11 cellular contexts compared by ENCODE assay signal in genomic region chr6:161226005-161226964, GRCh38. TPM values are rescaled to one million over a fixed set of nuclear protein-coding genes. Genes with fewer than 3 reads are reported as not detected.
DNase-seq lines count a peak whose midpoint lies in the region; ATAC-seq and TF ChIP-seq lines count a peak whose summit lies in the region.
"Had no signal": no experiment of that assay in that cellular context is flagged by ENCODE, and none has a peak within 500 bp of the region (broad histone marks: within the 10 kb centered on the region; RNA-seq: fewer than 3 reads in every experiment).

No MANE protein-coding gene starts in this region.

- peaks cover 38% of the 10 kb centered on the region for H3K36me3 Mint-ChIP-seq in neural crest cell (ENCODE audit: low read depth)

- no peak overlapping the region for H3K4me3 ChIP-seq in tibial nerve
- H3K4me3 ChIP-seq: sigmoid colon had no signal

- H3K4me3 Mint-ChIP-seq in neural crest cell, result no peak overlapping the region

- peaks cover 5% of the 10 kb centered on the region for H3K9me3 Mint-ChIP-seq in neural crest cell

- H3K27me3 Mint-ChIP-seq in neural crest cell (ENCODE audit: low read depth), result no peaks in the 10 kb centered on the region

- DNase-seq in activated gamma-delta T cell treated with anti-CD3 and anti-CD28 coated beads, Interleukin-2, amount 50 U/mL, for 16 hours (ENCODE audit: low read depth), result peak; percentile 11
- DNase-seq in neural crest cell (ENCODE audit: low read depth, low spot score) (no peak), cerebellum (ENCODE audit: low spot score) (no peak), tibial nerve (ENCODE audit: low spot score in 2 of 2) (no peak), NCI-H2029 treated with DMSO at 0.1 percent for 48 hours (lab: John Stamatoyannopoulos, UW) (no peak), NCI-H1436 treated with DMSO at 0.1 percent for 48 hours (lab: John Stamatoyannopoulos, UW) (no peak)
- DNase-seq: heart right ventricle, NCI-H1048, sigmoid colon had no signal

- H3K4me1 ChIP-seq in tibial nerve, result peaks cover 0 to 33% (median 13%) of the 10 kb centered on the region in 4 donors

- H3K36me3 ChIP-seq in tibial nerve, result no peaks in the 10 kb centered on the region

- H3K27ac ChIP-seq in tibial nerve, result peak overlapping the region in 2 of 4 donors; percentile 33 to 46

- H3K27me3 ChIP-seq in tibial nerve, result no peaks in the 10 kb centered on the region
- H3K27me3 ChIP-seq: heart right ventricle, sigmoid colon had no signal

- no peak for TF ChIP-seq CTCF in neural crest cell (conservative IDR thresholded peaks at IDR 0.05)
- no peak for TF ChIP-seq CTCF in tibial nerve (IDR thresholded peaks at IDR 0.05)

- peak overlapping the region; percentile 36 for H3K27ac Mint-ChIP-seq in neural crest cell (ENCODE audit: unreplicated experiment)

- H3K9me3 ChIP-seq in tibial nerve, result no peaks in the 10 kb centered on the region
- H3K9me3 ChIP-seq: heart right ventricle, sigmoid colon had no signal

- peak; percentile 52 for ATAC-seq in GM18907 (IDR thresholded peaks at IDR 0.05; ENCODE audit: unreplicated experiment)
- peak; percentile 38 for ATAC-seq in HG02884 (IDR thresholded peaks at IDR 0.05; ENCODE audit: unreplicated experiment)

- TF ChIP-seq EP300 in tibial nerve (IDR thresholded peaks at IDR 0.05), result no peak

- no peak for TF ChIP-seq POLR2A in tibial nerve (IDR thresholded peaks at IDR 0.05)

- 53 to 64% methylated on average over 8 of the region's 8 CpGs for WGBS in tibial nerve, 2 donors

- peaks cover 40% of the 10 kb centered on the region for H3K4me1 Mint-ChIP-seq in neural crest cell

RNA-seq across cellular contexts. Expression of gene AGPAT4, which starts 47.6 kb away (rescaled TPM):
- total RNA-seq in neural crest cell, result 37.6 and 41.3 TPM in 2 replicates
- 78.3 TPM for total RNA-seq in cerebellum
- 10 to 100 TPM; 10.5 to 20.8 (median 12.6) TPM for total RNA-seq in tibial nerve
